In the genomic region with DNA sequence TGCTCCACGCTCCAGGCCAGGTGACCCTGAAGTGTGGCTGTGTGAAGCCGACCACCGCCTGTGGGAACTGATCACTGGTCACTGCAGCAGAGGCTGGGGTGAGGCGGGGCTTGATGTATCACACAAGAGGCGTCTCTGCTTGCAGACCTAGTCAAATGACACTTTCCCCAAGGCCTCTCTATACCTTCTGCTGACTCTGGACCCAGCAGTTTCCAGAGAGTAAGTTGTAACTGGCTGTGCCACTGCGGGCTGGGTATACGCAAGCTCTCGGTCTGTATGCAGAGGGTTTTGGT, we compare ENCODE assay signal across 15 cellular contexts.
"Had no signal": no experiment of that assay in that cellular context is flagged by ENCODE, and none has a peak within 500 bp of the region (broad histone marks: within the 10 kb centered on the region; RNA-seq: fewer than 3 reads in every experiment).

No MANE protein-coding gene starts in this region.

- DNase-seq: NCI-H1092 treated with DMSO at 0.1 percent for 48 hours, NCI-H1436, NCI-H187, NCI-H2029, NCI-H2081 treated with DMSO at 0.1 percent for 48 hours, NCI-H2171, NCI-H226, NCI-H446, NCI-H510A, NCI-H524 treated with DMSO at 0.1 percent for 48 hours, NCI-H69, NCI-H774, Right ventricle myocardium superior, RPMI8226, SK-N-SH had no signal
